21 cellular contexts compared by ENCODE assay signal in the genomic region with DNA sequence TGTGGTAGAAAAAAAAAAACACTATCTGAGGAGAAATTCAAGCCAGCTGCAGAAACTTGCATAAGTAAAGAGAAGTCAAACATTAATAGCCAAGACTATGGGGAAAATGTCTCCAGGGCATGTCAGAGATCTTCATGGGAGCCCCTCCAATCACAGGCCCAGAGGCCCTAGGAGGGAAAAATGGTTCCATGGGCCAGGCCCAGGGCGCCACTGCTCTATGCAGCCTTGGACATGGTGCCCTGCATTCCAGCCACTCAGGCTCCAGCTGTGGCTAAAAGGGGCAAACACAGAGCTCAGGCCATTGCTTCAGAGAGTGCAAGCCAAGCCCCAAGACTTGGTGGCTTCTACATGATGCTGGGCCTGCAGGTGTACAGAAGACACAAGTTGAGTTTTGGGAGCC.
"Had no signal": no experiment of that assay in that cellular context is flagged by ENCODE, and none has a peak within 500 bp of the region (broad histone marks: within the 10 kb centered on the region; RNA-seq: fewer than 3 reads in every experiment).

No MANE protein-coding gene starts in this region.

- DNase-seq: Karpas-422, KG1, MG63, NCI-H1092, NCI-H1105 treated with DMSO at 0.1 percent for 48 hours, NCI-H1417 treated with DMSO at 0.1 percent for 48 hours, NCI-H146, NCI-H1694 treated with DMSO at 0.1 percent for 48 hours, NCI-H1930, NCI-H2081, NCI-H2107, NCI-H2227 treated with DMSO at 0.1 percent for 48 hours, NCI-H524 treated with DMSO at 0.1 percent for 48 hours, NCI-H69, NCI-H774, Right ventricle myocardium superior, RPMI8226, SIG-M5 had no signal

- H3K27me3 ChIP-seq: MG63, SJSA1 had no signal

- H3K27ac ChIP-seq: SJSA1, SK-N-MC had no signal

- FAIRE-seq: RCC 7860 had no signal

- H3K4me3 ChIP-seq: MG63, SJSA1, SK-N-MC had no signal

- H3K4me1 ChIP-seq: SJSA1 had no signal

- H3K9me3 ChIP-seq: MG63, SJSA1 had no signal

- H3K36me3 ChIP-seq: MG63 had no signal
